10 cellular contexts compared by ENCODE assay signal in genomic region chr14:24673059-24673458, GRCh38. TPM values are rescaled to one million over a fixed set of nuclear protein-coding genes. Genes with fewer than 3 reads are reported as not detected.
A peak's percentile ranks its signal among the peaks of the same experiment; 100 is the strongest.
DNase-seq lines count a peak whose midpoint lies in the region; ATAC-seq and TF ChIP-seq lines count a peak whose summit lies in the region.
"Had no signal": no experiment of that assay in that cellular context is flagged by ENCODE, and none has a peak within 500 bp of the region (broad histone marks: within the 10 kb centered on the region; RNA-seq: fewer than 3 reads in every experiment).

No MANE protein-coding gene starts in this region.

- H3K27ac Mint-ChIP-seq in Caco-2 (ENCODE audit: unreplicated experiment): no peak overlapping the region

- BruUV-seq in Caco-2 (replicated peaks; lab: Mats Ljungman, UMichigan): no TSS peak

- H3K4me1 ChIP-seq in Caco-2 (no peaks in the 10 kb centered on the region), foreskin keratinocyte (peaks cover 43% of the 10 kb centered on the region)

- H3K36me3 Mint-ChIP-seq in Caco-2 (ENCODE audit: insufficient read depth, unreplicated experiment): no peaks in the 10 kb centered on the region

- DNase-seq in globus pallidus (ENCODE audit: low spot score) (peak; percentile 30), Caco-2 (no peak), NCI-H774 (lab: John Stamatoyannopoulos, UW) (no peak), DMS 273 (lab: John Stamatoyannopoulos, UW; ENCODE audit: unreplicated experiment) (no peak), foreskin keratinocyte (no peak)

- no peak for TF ChIP-seq CTCF in Caco-2 (IDR thresholded peaks at IDR 0.05; ENCODE audit: insufficient read depth in 1 of 2, low read depth in 1 of 2, low read length in 1 of 2, severe bottlenecking in 1 of 2, unreplicated experiment in 1 of 2)
- no peak for TF ChIP-seq CTCF in foreskin keratinocyte (conservative IDR thresholded peaks at IDR 0.05)

- POLR2A ChIA-PET in Caco-2 (lab: Charles Lee): no interaction called here

- H3K9me3 ChIP-seq in KOPT-K1 (ENCODE audit: insufficient read depth, low read length, poor library complexity, severe bottlenecking) (no peaks in the 10 kb centered on the region), Caco-2 (no peaks in the 10 kb centered on the region)

- no peak overlapping the region for H3K4me3 Mint-ChIP-seq in Caco-2 (ENCODE audit: unreplicated experiment)

- peaks cover 17% of the 10 kb centered on the region for H3K27me3 Mint-ChIP-seq in Caco-2 (ENCODE audit: insufficient read depth, unreplicated experiment)

- no peaks in the 10 kb centered on the region for H3K27me3 ChIP-seq in Caco-2 (replicated peaks; ENCODE audit: control insufficient read depth, insufficient read depth, low read length)
- no peaks in the 10 kb centered on the region for H3K27me3 ChIP-seq in foreskin keratinocyte

- no peak for TF ChIP-seq POLR2A in GM18505 (IDR thresholded peaks at IDR 0.05; ENCODE audit: borderline replicate concordance, extremely low read depth, insufficient read depth, insufficient read length)

- no peaks in the 10 kb centered on the region for H3K4me1 Mint-ChIP-seq in Caco-2 (ENCODE audit: low read depth, unreplicated experiment)

- ATAC-seq in GM18505 (IDR thresholded peaks at IDR 0.05; ENCODE audit: unreplicated experiment) (peak; percentile 60), GM21717 (IDR thresholded peaks at IDR 0.05; ENCODE audit: unreplicated experiment) (peak; percentile 56), foreskin keratinocyte (no peak)

- H3K27ac ChIP-seq in KOPT-K1 (ENCODE audit: low read depth, low read length, poor library complexity, severe bottlenecking) (peak overlapping the region; percentile 80), foreskin keratinocyte (no peak overlapping the region)

- H3K9me3 Mint-ChIP-seq in Caco-2 (ENCODE audit: unreplicated experiment): no peaks in the 10 kb centered on the region

- no peak overlapping the region for H3K4me3 ChIP-seq in Caco-2 (ENCODE audit: low read depth, low read length)
- H3K4me3 ChIP-seq: lung had no signal

- CTCF ChIA-PET in Caco-2 (lab: Charles Lee): no interaction called here

- intact Hi-C loops in Caco-2 (cut with micrococcal nuclease; ENCODE audit: unreplicated experiment): no loop called here

- no peaks in the 10 kb centered on the region for H3K36me3 ChIP-seq in KOPT-K1 (ENCODE audit: insufficient read depth, low read length)
- H3K36me3 ChIP-seq in Caco-2 (ENCODE audit: control insufficient read depth, insufficient read depth, low read length): no peaks in the 10 kb centered on the region

RNA-seq across cellular contexts. Expression of gene GZMB, which starts 39.1 kb away (rescaled TPM):
- total RNA-seq in Caco-2 (2022) (not detected in 2 replicates), foreskin keratinocyte (not detected in 2 replicates)
- not detected in 2 replicates for polyA plus RNA-seq in foreskin keratinocyte
- total RNA-seq: RPMI7951 had no signal
